Comparison of ENCODE assay signal across 8 cellular contexts in the genomic region with DNA sequence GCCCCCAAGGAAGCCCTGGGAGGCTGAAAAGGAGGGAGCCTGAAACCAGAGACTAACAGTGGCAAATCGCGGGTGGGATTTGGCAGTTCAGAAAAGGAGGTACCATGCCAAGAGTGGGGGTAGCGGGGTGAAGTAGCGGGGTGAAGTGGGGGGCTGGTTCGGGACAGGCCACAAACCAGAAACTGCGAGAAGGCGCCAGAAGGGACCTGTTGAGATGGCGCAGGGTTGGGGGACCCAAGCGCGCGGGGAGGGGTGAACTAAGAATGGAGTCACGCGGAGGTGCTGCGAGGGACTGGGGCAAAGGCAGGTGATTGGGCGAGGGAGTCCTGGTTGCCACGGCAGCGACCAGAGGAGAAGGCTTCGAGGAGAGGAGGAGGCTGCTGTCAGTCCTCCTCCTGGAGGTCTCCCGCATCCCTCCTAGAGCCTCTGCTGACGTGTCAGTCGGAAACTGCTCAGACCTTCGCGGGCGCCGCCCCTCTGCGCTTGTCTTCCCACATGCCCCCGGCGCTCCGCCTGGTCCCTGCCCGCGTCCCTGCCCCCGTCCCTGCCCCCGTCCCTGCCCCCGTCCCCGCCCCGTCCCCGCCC. TPM values are rescaled to one million over a fixed set of nuclear protein-coding genes. Genes with fewer than 3 reads are reported as not detected.
A peak's percentile ranks its signal among the peaks of the same experiment; 100 is the strongest.
DNase-seq lines count a peak whose midpoint lies in the region; ATAC-seq, FAIRE-seq and TF ChIP-seq lines count a peak whose summit lies in the region.

No MANE protein-coding gene starts in this region.

- H3K9me3 ChIP-seq in OCI-LY1 (ENCODE audit: low read length) = no peaks in the 10 kb centered on the region
- H3K9me3 ChIP-seq in mucosa of descending colon = no peaks in the 10 kb centered on the region

- no peaks in the 10 kb centered on the region for H3K79me2 ChIP-seq in OCI-LY1 (ENCODE audit: insufficient read depth, low read length)

- H3K4me1 ChIP-seq in OCI-LY1 (ENCODE audit: insufficient read depth, low read length, severe bottlenecking) (peaks cover 18% of the 10 kb centered on the region), mucosa of descending colon (ENCODE audit: low read depth) (peaks cover 18% of the 10 kb centered on the region)

- H4K20me1 ChIP-seq in OCI-LY1 (ENCODE audit: insufficient read depth, low read length) = no peaks in the 10 kb centered on the region

- peak; percentile 39 for DNase-seq in D721Med (ENCODE audit: insufficient read length, low spot score)
- peak; percentile 69 for DNase-seq in HuH-7.5 (ENCODE audit: low spot score)
- DNase-seq in activated T-cell treated with anti-CD3 and anti-CD28 coated beads for 24 hours (ENCODE audit: low read depth) = peak; percentile 88
- peak; percentile 88 for DNase-seq in epithelial cell of esophagus (ENCODE audit: low read depth)
- peak; percentile 92 to 98 (median 93) for DNase-seq in mucosa of descending colon
- peak; percentile 86 to 89 for DNase-seq in stimulated activated CD8-positive, alpha-beta memory T cell treated with anti-CD3 and anti-CD28 coated beads, Interleukin-2, amount 100 ng/mL, for 48 hours (ENCODE audit: low read depth in 2 of 2)

- peak overlapping the region; percentile 58; the same call in 1 of the 2 replicates for H3K9ac ChIP-seq in OCI-LY1 (ENCODE audit: low read length)

- TF ChIP-seq CTCF in D721Med (IDR thresholded peaks at IDR 0.05; ENCODE audit: insufficient read depth, missing control alignments) (no peak), OCI-LY1 (IDR thresholded peaks at IDR 0.05; ENCODE audit: low read length) (no peak), epithelial cell of esophagus (IDR thresholded peaks at IDR 0.05; ENCODE audit: insufficient read depth, low read depth, low read length, missing control alignments) (no peak), mucosa of descending colon (IDR thresholded peaks at IDR 0.05) (no peak)

- ATAC-seq in GM21529 (IDR thresholded peaks at IDR 0.05; ENCODE audit: unreplicated experiment) = peak; percentile 81
- ATAC-seq in mucosa of descending colon = peak; percentile 91

- H3K4me3 ChIP-seq in OCI-LY1 (ENCODE audit: low read depth, low read length, poor library complexity, severe bottlenecking) = peak overlapping the region; percentile 68
- H3K4me3 ChIP-seq in epithelial cell of esophagus (ENCODE audit: low read length) = peak overlapping the region; percentile 48
- H3K4me3 ChIP-seq in mucosa of descending colon = peak overlapping the region; percentile 7

- no peaks in the 10 kb centered on the region; the same call in 1 of the 2 replicates for H3K27me3 ChIP-seq in OCI-LY1 (ENCODE audit: insufficient read depth, low read length)

- peak overlapping the region; percentile 100 for H2AFZ ChIP-seq in OCI-LY1 (ENCODE audit: low read length)

- peak overlapping the region; percentile 97 for H3K4me2 ChIP-seq in OCI-LY1 (ENCODE audit: low read length)

- H3K36me3 ChIP-seq in OCI-LY1 (ENCODE audit: insufficient read depth, low read length) (no peaks in the 10 kb centered on the region), mucosa of descending colon (ENCODE audit: low read depth) (no peaks in the 10 kb centered on the region)

- no peaks in the 10 kb centered on the region for H3K9me2 ChIP-seq in OCI-LY1 (ENCODE audit: low read depth, low read length)

- FAIRE-seq in D721Med (lab: Jason Lieb, UNC) = peak; percentile 60

- H3F3A ChIP-seq in OCI-LY1 (ENCODE audit: insufficient read depth, low read length) = no peaks in the 10 kb centered on the region

- intact Hi-C loops in mucosa of descending colon (cut with DNase I, micrococcal nuclease) = no loop called here

- H3K27ac ChIP-seq in OCI-LY1 (ENCODE audit: low read depth, low read length, poor library complexity, severe bottlenecking) = no peak overlapping the region

RNA-seq across cellular contexts. Expression of gene MIA3, which starts 0.4 kb away (rescaled TPM):
- total RNA-seq in mucosa of descending colon = 10 to 100 TPM; 63.8 to 77.2 (median 71.9) TPM

RNA-seq across cellular contexts. Expression of gene TAF1A, which starts 27.7 kb away (rescaled TPM):
- 1 to 10 TPM; 4.7 to 6.6 (median 6.0) TPM for total RNA-seq in mucosa of descending colon

Comparison
In these comparisons a context has a peak if more than half of its experiments do, and no peak if none do; other contexts are left out.
1. DNase-seq: peak in every context shown above with its lines; median percentile 93 in mucosa of descending colon; 88 in activated T-cell treated with anti-CD3 and anti-CD28 coated beads for 24 hours; 88 in epithelial cell of esophagus; 88 in stimulated activated CD8-positive, alpha-beta memory T cell treated with anti-CD3 and anti-CD28 coated beads, Interleukin-2, amount 100 ng/mL, for 48 hours; 69 in HuH-7.5; 39 in D721Med.
2. H3K4me3 ChIP-seq: peak in every context shown above with its lines; median percentile 68 in OCI-LY1; 48 in epithelial cell of esophagus; 7 in mucosa of descending colon.